ENCODE assay signal across 8 cellular contexts in genomic region chr11:10623797-10624761, GRCh38. TPM values are rescaled to one million over a fixed set of nuclear protein-coding genes. Genes with fewer than 3 reads are reported as not detected.
DNase-seq lines count a peak whose midpoint lies in the region; ATAC-seq, FAIRE-seq and TF ChIP-seq lines count a peak whose summit lies in the region.

No MANE protein-coding gene starts in this region.

- no peak overlapping the region for H3K56ac ChIP-seq in H1 (replicated peaks; ENCODE audit: insufficient read length, low read depth, low read length)

- H2BK5ac ChIP-seq in H1 (ENCODE audit: low read depth, low read length) (no peak overlapping the region), neuronal stem cell (ENCODE audit: low read length) (no peak overlapping the region)

- H3K4me2 ChIP-seq in H1 (ENCODE audit: insufficient read depth in 1 of 2, low read depth in 2 of 2, low read length in 2 of 2), result no peak overlapping the region
- no peak overlapping the region for H3K4me2 ChIP-seq in neuronal stem cell (ENCODE audit: insufficient read depth, low read length, poor library complexity, severe bottlenecking)

- POLR2A ChIA-PET in H1 (lab: Charles Lee; ENCODE audit: partially characterized antibody), result no interaction called here

- no peak overlapping the region for H2BK12ac ChIP-seq in H1 (ENCODE audit: low read depth, low read length)
- H2BK12ac ChIP-seq in neuronal stem cell (ENCODE audit: low read length), result no peak overlapping the region

- H3K18ac ChIP-seq in H1 (ENCODE audit: extremely low read depth, low read length), result no peak overlapping the region
- no peak overlapping the region for H3K18ac ChIP-seq in neuronal stem cell (ENCODE audit: low read length)

- H3K23ac ChIP-seq in H1 (ENCODE audit: insufficient read length), result no peak overlapping the region
- no peak overlapping the region for H3K23ac ChIP-seq in neuronal stem cell (ENCODE audit: low read depth, low read length, poor library complexity)

- no peaks in the 10 kb centered on the region for H3K36me3 ChIP-seq in H1 (ENCODE audit: control insufficient read depth in 2 of 4, insufficient read depth in 4 of 4, low read length in 3 of 4)
- no peaks in the 10 kb centered on the region for H3K36me3 ChIP-seq in neuronal stem cell (replicated peaks in 1 of 2; ENCODE audit: control insufficient read depth in 2 of 2, insufficient read depth in 2 of 2, low read length in 2 of 2)

- H4K5ac ChIP-seq in H1 (ENCODE audit: insufficient read length, low read depth, low read length), result no peak overlapping the region

- TF ChIP-seq CTCF in GM12864 (IDR thresholded peaks at IDR 0.05; ENCODE audit: low read depth, low read length, missing control alignments) (peak; percentile 58), H1 (IDR thresholded peaks at IDR 0.05; ENCODE audit: control extremely low read depth in 1 of 3, insufficient read depth in 1 of 3, low read depth in 1 of 3, low read length in 3 of 3) (peak; percentile 74 to 84 (median 82))

- H4K91ac ChIP-seq in H1 (replicated peaks; ENCODE audit: insufficient read length, low read length), result no peak overlapping the region
- H4K91ac ChIP-seq in neuronal stem cell (ENCODE audit: low read depth, low read length, poor library complexity), result no peak overlapping the region

- H2AFZ ChIP-seq in H1 (ENCODE audit: low read length) (no peak overlapping the region), neuronal stem cell (ENCODE audit: low read length) (peak overlapping the region; percentile 27)

- no peaks in the 10 kb centered on the region for H3K79me2 ChIP-seq in H1 (ENCODE audit: control insufficient read depth in 1 of 2, insufficient read depth in 2 of 2, low read length in 2 of 2)

- FAIRE-seq in H1 (lab: Jason Lieb, UNC), result peak; percentile 19

- ATAC-seq in GM21367 (IDR thresholded peaks at IDR 0.05; ENCODE audit: unreplicated experiment), result no peak
- no peak for ATAC-seq in HG02870 (IDR thresholded peaks at IDR 0.05; ENCODE audit: unreplicated experiment)

- H4K20me1 ChIP-seq in H1 (replicated peaks in 1 of 2; ENCODE audit: control insufficient read depth in 1 of 2, insufficient read depth in 2 of 2, low read length in 2 of 2), result no peaks in the 10 kb centered on the region

- H3K4ac ChIP-seq in H1 (replicated peaks; ENCODE audit: insufficient read length, low read depth, low read length) (no peak overlapping the region), neuronal stem cell (ENCODE audit: low read length) (no peak overlapping the region)

- no peak for TF ChIP-seq EP300 in H1 (IDR thresholded peaks at IDR 0.05; ENCODE audit: borderline replicate concordance in 1 of 2, low read depth in 2 of 2, low read length in 2 of 2)

- no peaks in the 10 kb centered on the region for H3K9me3 ChIP-seq in H1 (ENCODE audit: insufficient read depth in 2 of 2, low read depth in 1 of 2, low read length in 1 of 2)
- H3K9me3 ChIP-seq in neuronal stem cell (replicated peaks in 1 of 2; ENCODE audit: control insufficient read depth in 2 of 2, insufficient read depth in 1 of 2, low read depth in 1 of 2, low read length in 2 of 2), result no peaks in the 10 kb centered on the region

- no peak overlapping the region for H2BK120ac ChIP-seq in H1 (replicated peaks; ENCODE audit: low read depth, low read length)
- H2BK120ac ChIP-seq in neuronal stem cell (ENCODE audit: low read depth, low read length), result no peak overlapping the region

- no peak overlapping the region for H2BK15ac ChIP-seq in H1 (ENCODE audit: low read length)
- no peak overlapping the region for H2BK15ac ChIP-seq in neuronal stem cell (ENCODE audit: low read length)

- no peak overlapping the region for H3K9ac ChIP-seq in H1 (replicated peaks in 1 of 4; ENCODE audit: extremely low read depth in 1 of 4, low read depth in 3 of 4, low read length in 3 of 4)
- no peak overlapping the region for H3K9ac ChIP-seq in neuronal stem cell (ENCODE audit: low read depth, low read length, poor library complexity)

- H3K27me3 ChIP-seq in H1 (replicated peaks in 1 of 4; ENCODE audit: control insufficient read depth in 3 of 4, extremely low read depth in 1 of 4, insufficient read depth in 3 of 4, low read length in 3 of 4) (no peaks in the 10 kb centered on the region), neuronal stem cell (ENCODE audit: control insufficient read depth in 3 of 3, insufficient read depth in 3 of 3, low read depth in 1 of 3, low read length in 3 of 3) (no peaks in the 10 kb centered on the region)

- CTCF ChIA-PET in H1 (lab: Charles Lee; ENCODE audit: partially characterized antibody), result interaction anchor here (0.5 to 6.2 kb wide), 36 partner anchors 8 to 1120 kb away, joined by 3 to 64 read pairs (median 4); partner anchors contain the start of gene IRAG1

- H3K23me2 ChIP-seq in H1 (ENCODE audit: low read depth, low read length), result no peaks in the 10 kb centered on the region

- TF ChIP-seq POLR2A in H1 (IDR thresholded peaks at IDR 0.05; ENCODE audit: control extremely low read depth in 1 of 2, low read depth in 2 of 2, low read length in 2 of 2), result no peak

- H3K4me3 ChIP-seq in GM12864 (ENCODE audit: low read depth, low read length) (no peak overlapping the region), H1 (ENCODE audit: extremely low read depth in 1 of 4, insufficient read depth in 2 of 4, low read depth in 3 of 4, low read length in 4 of 4) (no peak overlapping the region), neuronal stem cell (ENCODE audit: low read length in 2 of 2) (no peak overlapping the region)

- peak overlapping the region; percentile 20; the same call in 1 of the 2 replicates for H4K8ac ChIP-seq in H1 (ENCODE audit: extremely low read depth, insufficient read depth, low read length)
- H4K8ac ChIP-seq in neuronal stem cell (ENCODE audit: low read depth, low read length), result no peak overlapping the region

- H3K27ac ChIP-seq in H1 (ENCODE audit: low read depth, low read length) (no peak overlapping the region), neuronal stem cell (replicated peaks; ENCODE audit: low read length) (no peak overlapping the region)

- peak; percentile 52 for DNase-seq in AG08395 (ENCODE audit: low spot score)
- no peak for DNase-seq in GM12864 (ENCODE audit: low read depth)
- peak; percentile 54 for DNase-seq in OCI-M1 (lab: John Stamatoyannopoulos, UW)
- DNase-seq in H1 (ENCODE audit: low read depth in 1 of 2, low spot score in 2 of 2), result peak; percentile 41 to 84
- no peak for DNase-seq in neuronal stem cell (ENCODE audit: low spot score)
- DNase-seq in cortex of kidney (lab: John Stamatoyannopoulos, UW), result no peak

- H2AK5ac ChIP-seq in H1 (ENCODE audit: low read depth, low read length), result no peak overlapping the region
- H2AK5ac ChIP-seq in neuronal stem cell (ENCODE audit: low read depth, low read length), result no peak overlapping the region

- no peak overlapping the region for H2BK20ac ChIP-seq in H1 (ENCODE audit: low read length)

- H3K14ac ChIP-seq in H1 (ENCODE audit: insufficient read length) (no peak overlapping the region), neuronal stem cell (ENCODE audit: low read length) (no peak overlapping the region)

- H3K4me1 ChIP-seq in H1 (replicated peaks in 1 of 4; ENCODE audit: control insufficient read depth in 3 of 4, insufficient read depth in 4 of 4, low read length in 3 of 4) (no peaks in the 10 kb centered on the region; a peak in 1 of 7 replicates), neuronal stem cell (ENCODE audit: control insufficient read depth in 2 of 2, insufficient read depth in 1 of 2, low read depth in 1 of 2, low read length in 2 of 2) (no peaks in the 10 kb centered on the region)

- TF ChIP-seq RAD21 in H1 (IDR thresholded peaks at IDR 0.05 in 1 of 2, conservative IDR thresholded peaks at IDR 0.05 in 1 of 2; ENCODE audit: low read depth in 2 of 2, low read length in 2 of 2), result peak; percentile 89 to 92

- WGBS in H1 (ENCODE audit: extremely low coverage in 1 of 2, insufficient coverage in 1 of 2, insufficient read length in 1 of 2, insufficient replicate concordance in 2 of 2, low coverage in 1 of 2, low lambda C conversion rate in 2 of 2, missing lambda C conversion rate in 1 of 2), 2 experiments, result 79% methylated on average over 11 of the region's 11 CpGs; no CpG with 5 or more reads in 1 of the 2 experiments
- WGBS in neuronal stem cell (ENCODE audit: extremely low coverage in 2 of 2, insufficient read length in 2 of 2, insufficient replicate concordance in 1 of 2), 2 donors, result no CpG with 5 or more reads among the region's 11 CpGs

- H3K79me1 ChIP-seq in H1 (ENCODE audit: low read depth, low read length) (no peaks in the 10 kb centered on the region), neuronal stem cell (ENCODE audit: low read depth, low read length) (no peaks in the 10 kb centered on the region)

TF ChIP-seq in H1, 55 proteins besides CTCF, POLR2A, EP300 and RAD21 (continues in another document):
- TF ChIP-seq GABPA (IDR thresholded peaks at IDR 0.05; ENCODE audit: borderline replicate concordance, insufficient read depth, low read length) (no peak), SP2 (IDR thresholded peaks at IDR 0.05; ENCODE audit: low read length) (no peak), SUZ12 (IDR thresholded peaks at IDR 0.05; ENCODE audit: low read length) (no peak), CREB1 (IDR thresholded peaks at IDR 0.05) (no peak), E2F6 (IDR thresholded peaks at IDR 0.05) (no peak), RFX5 (IDR thresholded peaks at IDR 0.05; ENCODE audit: borderline replicate concordance, low read depth, low read length) (no peak)

RNA-seq across cellular contexts. Expression of gene LYVE1, which starts 55.6 kb away (rescaled TPM):
- 0.09 TPM in 1 of 2 replicates, not detected in the other for total RNA-seq in H1 (2021; fragmentation: NEBNext Ultra II Directional; extraction: Animal tissue kit (Norgen Biotek cat#: 25700))
- not detected in 2 replicates for polyA plus RNA-seq in H1 (2011; rRNA removed)
- polyA plus RNA-seq in H1 (2011; cell fraction: cytosol; rRNA removed), result 0.05 TPM
- 0.11 TPM for polyA plus RNA-seq in H1 (2011; cell fraction: nucleus; rRNA removed)
- 0.13 to 0.21 TPM in 2 of 4 replicates, not detected in the others for polyA plus RNA-seq in H1 (2012, experiment 1 of 2)
- polyA plus RNA-seq in H1 (2012, experiment 2 of 2), result not detected
- 0.04 TPM for polyA plus RNA-seq in H1 (2013, experiment 1 of 2)
- polyA plus RNA-seq in H1 (2013, experiment 2 of 2), result 0.07 TPM
- 0.10 TPM in 1 of 2 replicates, not detected in the other for polyA minus RNA-seq in H1 (2011; rRNA and poly(A)+ RNA removed)
- polyA minus RNA-seq in H1 (2011; cell fraction: cytosol; rRNA and poly(A)+ RNA removed), result not detected
- polyA minus RNA-seq in H1 (2011; cell fraction: nucleus; rRNA and poly(A)+ RNA removed), result not detected
- polyA plus RNA-seq in neuronal stem cell (2013, experiment 1 of 2), result 0.03 TPM
- polyA plus RNA-seq in neuronal stem cell (2013, experiment 2 of 2), result 0.03 TPM

Comparison
In these comparisons a context has a peak if more than half of its experiments do, and no peak if none do; other contexts are left out.
1. DNase-seq: peak in AG08395 (single experiment), OCI-M1 (single experiment) and H1 (2 of 2); none in GM12864 (single experiment), neuronal stem cell (single experiment) and cortex of kidney (single experiment).